1 cellular context compared by ENCODE assay signal in the genomic region with DNA sequence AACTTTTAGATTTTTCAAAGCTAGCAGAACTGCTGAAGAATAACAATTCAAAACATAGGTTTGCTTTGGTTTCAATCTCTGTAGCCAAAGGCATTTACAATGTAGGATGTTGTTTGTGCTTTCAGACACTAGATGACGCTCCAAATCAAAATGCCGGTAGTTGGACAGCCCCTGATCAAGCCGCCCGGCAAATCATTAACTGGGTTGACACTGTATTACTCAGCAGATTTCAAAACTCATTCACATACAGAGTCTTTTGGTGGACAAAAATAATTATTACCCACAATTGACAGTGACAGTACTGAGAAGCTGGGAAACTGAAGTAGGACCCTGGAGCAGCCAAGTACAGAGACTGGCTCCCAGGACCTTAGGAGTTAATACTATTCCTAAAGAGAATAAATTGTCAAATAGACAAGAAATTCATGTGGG.
TF ChIP-seq lines count a peak whose summit lies in the region.

No MANE protein-coding gene starts in this region.

TF ChIP-seq in IMR-90, 13 proteins besides CTCF, POLR2A, EP300 and RAD21 (continued from another document):
- TF ChIP-seq, protein P1, sequence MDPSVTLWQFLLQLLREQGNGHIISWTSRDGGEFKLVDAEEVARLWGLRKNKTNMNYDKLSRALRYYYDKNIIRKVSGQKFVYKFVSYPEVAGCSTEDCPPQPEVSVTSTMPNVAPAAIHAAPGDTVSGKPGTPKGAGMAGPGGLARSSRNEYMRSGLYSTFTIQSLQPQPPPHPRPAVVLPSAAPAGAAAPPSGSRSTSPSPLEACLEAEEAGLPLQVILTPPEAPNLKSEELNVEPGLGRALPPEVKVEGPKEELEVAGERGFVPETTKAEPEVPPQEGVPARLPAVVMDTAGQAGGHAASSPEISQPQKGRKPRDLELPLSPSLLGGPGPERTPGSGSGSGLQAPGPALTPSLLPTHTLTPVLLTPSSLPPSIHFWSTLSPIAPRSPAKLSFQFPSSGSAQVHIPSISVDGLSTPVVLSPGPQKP (IDR thresholded peaks at IDR 0.05; ENCODE audit: borderline replicate concordance, low read depth, low read length), result no peak
- TF ChIP-seq FOS (IDR thresholded peaks at IDR 0.05; ENCODE audit: low read depth, low read length) (no peak), MAFK (IDR thresholded peaks at IDR 0.05; ENCODE audit: low read depth, low read length) (peak; percentile 82), RCOR1 (IDR thresholded peaks at IDR 0.05; ENCODE audit: insufficient replicate concordance, low read length) (no peak), MAZ (IDR thresholded peaks at IDR 0.05; ENCODE audit: borderline replicate concordance, low read depth, low read length) (no peak), MXI1 (IDR thresholded peaks at IDR 0.05; ENCODE audit: borderline replicate concordance, low read depth, low read length) (no peak), CHD1 (IDR thresholded peaks at IDR 0.05; ENCODE audit: low read depth, low read length) (no peak), NFE2L2 (IDR thresholded peaks at IDR 0.05; ENCODE audit: low read depth, low read length) (peak; percentile 80)
